1 cellular context compared by ENCODE assay signal in the genomic region with DNA sequence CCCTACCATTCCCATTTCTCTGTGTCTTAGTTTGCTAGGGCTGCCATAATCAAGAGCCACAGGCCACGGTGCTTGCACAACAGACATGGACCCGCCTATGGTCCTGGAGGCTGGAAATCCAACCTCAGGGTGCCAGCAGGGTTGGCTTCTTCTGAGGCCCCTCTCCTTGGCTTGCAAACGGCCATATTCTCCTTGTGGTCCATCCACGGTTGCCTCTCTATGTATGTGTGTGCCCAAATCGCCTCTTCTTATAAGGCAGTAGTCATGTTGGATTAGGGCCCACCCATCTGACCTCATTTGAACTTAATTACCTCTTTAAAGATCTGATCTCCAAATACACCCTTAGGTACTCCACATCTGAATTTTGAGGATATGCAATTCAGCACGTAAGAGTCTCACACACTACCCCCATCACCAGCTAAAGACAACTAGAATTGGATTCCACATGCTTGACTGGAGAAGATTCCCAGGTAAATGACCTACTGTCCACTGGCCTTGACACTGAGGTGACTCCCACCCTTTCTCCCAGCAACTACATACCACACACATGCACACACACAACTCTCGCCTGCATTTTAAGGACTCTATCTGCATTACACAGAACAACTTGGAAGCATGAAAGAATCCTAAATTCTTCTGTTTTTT.
TF ChIP-seq lines count a peak whose summit lies in the region.

No MANE protein-coding gene starts in this region.

TF ChIP-seq in H1, 55 proteins besides CTCF, POLR2A, EP300 and RAD21:
- no peak for TF ChIP-seq KDM1A (IDR thresholded peaks at IDR 0.05; ENCODE audit: borderline replicate concordance, low read length)
- no peak for TF ChIP-seq SIX5 (IDR thresholded peaks at IDR 0.05; ENCODE audit: low read depth, low read length)
- TF ChIP-seq POLR2AphosphoS5 (IDR thresholded peaks at IDR 0.05; ENCODE audit: low read depth, low read length), result no peak
- no peak for TF ChIP-seq NRF1 (IDR thresholded peaks at IDR 0.05; ENCODE audit: low read depth, low read length)
- TF ChIP-seq SIN3A (conservative IDR thresholded peaks at IDR 0.05 in 1 of 2, IDR thresholded peaks at IDR 0.05 in 1 of 2; ENCODE audit: low read depth in 1 of 2, low read length in 2 of 2), result no peak
- TF ChIP-seq CBX8 (IDR thresholded peaks at IDR 0.05; ENCODE audit: borderline replicate concordance, low read depth, low read length), result no peak
- TF ChIP-seq GTF2F1 (IDR thresholded peaks at IDR 0.05; ENCODE audit: borderline replicate concordance, low read depth, low read length), result no peak
- no peak for TF ChIP-seq ASH2L (IDR thresholded peaks at IDR 0.05; ENCODE audit: low read length)
- no peak for TF ChIP-seq TEAD4 (IDR thresholded peaks at IDR 0.05; ENCODE audit: low read depth, low read length)
- TF ChIP-seq HDAC2 (IDR thresholded peaks at IDR 0.05; ENCODE audit: borderline replicate concordance in 1 of 2, low read depth in 2 of 2, low read length in 2 of 2), result no peak
- TF ChIP-seq TBP (IDR thresholded peaks at IDR 0.05; ENCODE audit: low read depth, low read length), result no peak
- no peak for TF ChIP-seq POU5F1 (IDR thresholded peaks at IDR 0.05; ENCODE audit: low read depth, low read length)
- TF ChIP-seq HDAC6 (IDR thresholded peaks at IDR 0.05; ENCODE audit: low read depth, low read length), result no peak
- TF ChIP-seq TCF12 (IDR thresholded peaks at IDR 0.05; ENCODE audit: low read depth, low read length), result no peak
- TF ChIP-seq RBBP5 (IDR thresholded peaks at IDR 0.05; ENCODE audit: borderline replicate concordance, low read depth, low read length), result no peak
- no peak for TF ChIP-seq KDM5A (IDR thresholded peaks at IDR 0.05; ENCODE audit: low read length)
- no peak for TF ChIP-seq SIRT6 (IDR thresholded peaks at IDR 0.05; ENCODE audit: low read length)
- no peak for TF ChIP-seq CBX5 (IDR thresholded peaks at IDR 0.05; ENCODE audit: low read depth, low read length)
- no peak for TF ChIP-seq RFX5 (IDR thresholded peaks at IDR 0.05; ENCODE audit: borderline replicate concordance, low read depth, low read length)
